Comparison of ENCODE assay signal across 9 cellular contexts in the genomic region with DNA sequence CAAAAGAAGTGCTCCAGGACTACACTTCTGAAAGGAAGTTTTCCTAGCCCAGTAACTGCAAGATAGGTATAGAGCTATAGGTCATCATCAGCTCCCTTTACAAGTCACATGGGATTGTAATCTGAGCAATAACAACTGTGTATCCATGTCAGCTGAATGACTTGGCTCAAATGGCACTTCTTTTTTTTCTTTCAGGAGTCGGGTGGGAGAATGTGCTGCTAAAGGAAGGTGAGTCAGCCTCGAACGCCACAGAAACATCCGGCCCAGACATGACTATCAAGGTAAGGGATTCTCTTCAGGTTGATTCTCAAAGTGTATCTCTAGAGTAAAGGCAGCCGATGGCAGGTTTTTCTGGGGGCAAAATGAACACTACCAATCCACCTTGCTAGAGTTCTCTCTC.
DNase-seq lines count a peak whose midpoint lies in the region; ATAC-seq and TF ChIP-seq lines count a peak whose summit lies in the region.
"Had no signal": no experiment of that assay in that cellular context is flagged by ENCODE, and none has a peak within 500 bp of the region (broad histone marks: within the 10 kb centered on the region; RNA-seq: fewer than 3 reads in every experiment).

No MANE protein-coding gene starts in this region.

- H3K9me3 ChIP-seq in left lung = no peaks in the 10 kb centered on the region
- H3K9me3 ChIP-seq: testis had no signal

- H3K36me3 Mint-ChIP-seq in activated T-helper 2 cell treated with anti-CD3 and anti-CD28 coated beads, Interferon-gamma antibody, Interleukin-2, Interleukin-4, amounts not matched to agents 10 μg/mL and 5 μg/mL and 100 μg/mL, durations not matched to agents 14 hours and 24 hours and 36 hours (ENCODE audit: low read depth) = no peaks in the 10 kb centered on the region

- TF ChIP-seq CTCF in left lung (IDR thresholded peaks at IDR 0.05) = no peak

- intact Hi-C loops in activated T-helper 2 cell treated with anti-CD3 and anti-CD28 coated beads, Interferon-gamma antibody, Interleukin-2, Interleukin-4, amounts not matched to agents 10 μg/mL and 5 μg/mL and 100 μg/mL, durations not matched to agents 14 hours and 24 hours and 36 hours (cut with micrococcal nuclease) = loop anchor here (1.0 kb wide), 1 partner anchor 38 kb away; no protein-coding TSS in a partner anchor
- intact Hi-C loops in left lung (cut with DNase I) = no loop called here

- H3K27ac Mint-ChIP-seq in activated T-helper 2 cell treated with anti-CD3 and anti-CD28 coated beads, Interferon-gamma antibody, Interleukin-2, Interleukin-4, amounts not matched to agents 10 μg/mL and 5 μg/mL and 100 μg/mL, durations not matched to agents 14 hours and 24 hours and 36 hours = peak overlapping the region; percentile 76

- H3K4me1 Mint-ChIP-seq in activated T-helper 2 cell treated with anti-CD3 and anti-CD28 coated beads, Interferon-gamma antibody, Interleukin-2, Interleukin-4, amounts not matched to agents 10 μg/mL and 5 μg/mL and 100 μg/mL, durations not matched to agents 14 hours and 24 hours and 36 hours (ENCODE audit: low read depth) = peaks cover 21% of the 10 kb centered on the region

- H3K4me1 ChIP-seq in left lung = peaks cover 0 to 4% of the 10 kb centered on the region in 2 donors
- H3K4me1 ChIP-seq: testis had no signal

- no peaks in the 10 kb centered on the region for H3K9me3 Mint-ChIP-seq in activated T-helper 2 cell treated with anti-CD3 and anti-CD28 coated beads, Interferon-gamma antibody, Interleukin-2, Interleukin-4, amounts not matched to agents 10 μg/mL and 5 μg/mL and 100 μg/mL, durations not matched to agents 14 hours and 24 hours and 36 hours

- H3K27me3 Mint-ChIP-seq in activated T-helper 2 cell treated with anti-CD3 and anti-CD28 coated beads, Interferon-gamma antibody, Interleukin-2, Interleukin-4, amounts not matched to agents 10 μg/mL and 5 μg/mL and 100 μg/mL, durations not matched to agents 14 hours and 24 hours and 36 hours (ENCODE audit: low read depth) = peaks cover 2% of the 10 kb centered on the region

- no peak overlapping the region for H3K27ac ChIP-seq in left lung
- H3K27ac ChIP-seq: testis had no signal

- peak; percentile 79 for DNase-seq in EH (ENCODE audit: low read depth)
- DNase-seq in HT1080 (ENCODE audit: low read depth) = peak; percentile 98
- no peak for DNase-seq in activated T-helper 2 cell treated with anti-CD3 and anti-CD28 coated beads, Interferon-gamma antibody, Interleukin-2, Interleukin-4, amounts not matched to agents 10 μg/mL and 5 μg/mL and 100 μg/mL, durations not matched to agents 14 hours and 24 hours and 36 hours (ENCODE audit: low spot score)
- DNase-seq in left lung = no peak
- no peak for DNase-seq in NCI-H524 (lab: John Stamatoyannopoulos, UW)
- DNase-seq in NCI-H2081 (lab: John Stamatoyannopoulos, UW) = no peak
- DNase-seq: anterior cingulate cortex, testis had no signal

- H3K4me3 ChIP-seq in left lung = no peak overlapping the region
- H3K4me3 ChIP-seq: testis had no signal

- H3K36me3 ChIP-seq in left lung = no peaks in the 10 kb centered on the region

- no peaks in the 10 kb centered on the region for H3K27me3 ChIP-seq in left lung
- H3K27me3 ChIP-seq: testis had no signal

- ATAC-seq in left lung = peak; percentile 15
- no peak for ATAC-seq in HG03460 (IDR thresholded peaks at IDR 0.05; ENCODE audit: unreplicated experiment)

- no peak overlapping the region for H3K4me3 Mint-ChIP-seq in activated T-helper 2 cell treated with anti-CD3 and anti-CD28 coated beads, Interferon-gamma antibody, Interleukin-2, Interleukin-4, amounts not matched to agents 10 μg/mL and 5 μg/mL and 100 μg/mL, durations not matched to agents 14 hours and 24 hours and 36 hours (ENCODE audit: low read depth)

Comparison
In these comparisons a context has a peak if more than half of its experiments do, and no peak if none do; other contexts are left out.
1. DNase-seq: peak in EH (single experiment) and HT1080 (single experiment); none in activated T-helper 2 cell treated with anti-CD3 and anti-CD28 coated beads, Interferon-gamma antibody, Interleukin-2, Interleukin-4, amounts not matched to agents 10 μg/mL and 5 μg/mL and 100 μg/mL, durations not matched to agents 14 hours and 24 hours and 36 hours (single experiment), left lung (0 of 2), NCI-H524 (0 of 2) and NCI-H2081 (0 of 2).